Comparison of ENCODE assay signal across 9 cellular contexts in the genomic region with DNA sequence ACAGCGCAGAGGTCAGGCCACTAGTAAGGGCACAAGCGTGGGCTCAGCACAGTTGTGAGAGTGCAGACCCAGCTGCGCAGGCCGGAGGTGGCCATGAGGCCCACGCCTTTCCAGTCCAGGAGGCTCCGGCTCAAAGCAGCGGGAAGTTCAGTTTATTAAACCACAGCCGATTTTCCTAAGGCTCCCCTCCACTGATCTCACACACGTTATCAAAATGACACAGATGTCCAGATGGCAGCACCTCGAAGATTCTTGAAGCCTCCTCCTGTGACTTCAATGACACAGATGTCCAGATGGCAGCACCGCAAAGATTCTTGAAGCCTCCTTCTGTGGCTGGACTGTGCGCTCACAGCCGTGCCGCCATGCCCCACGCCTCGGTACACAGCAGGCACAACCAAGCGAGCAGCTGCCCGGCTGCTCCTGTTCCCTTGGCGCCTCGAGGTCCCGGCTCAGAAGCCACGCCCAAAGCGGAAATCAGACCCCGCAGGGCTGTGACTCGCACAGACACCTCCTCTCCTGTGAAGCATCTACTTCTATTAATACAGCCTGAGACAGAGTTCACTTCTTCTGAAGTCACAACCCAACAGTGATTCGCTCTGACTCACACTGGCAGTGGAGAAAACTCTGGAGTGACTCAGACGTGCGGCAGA.
DNase-seq lines count a peak whose midpoint lies in the region; ATAC-seq and TF ChIP-seq lines count a peak whose summit lies in the region.
"Had no signal": no experiment of that assay in that cellular context is flagged by ENCODE, and none has a peak within 500 bp of the region (broad histone marks: within the 10 kb centered on the region; RNA-seq: fewer than 3 reads in every experiment).

No MANE protein-coding gene starts in this region.

- DNase-seq in Calu3: peak; percentile 75
- peak; percentile 85 for DNase-seq in MG63
- DNase-seq in activated CD4-positive, alpha-beta T cell treated with anti-CD3 and anti-CD28 coated beads, Interleukin-2, amount 50 U/mL, for 4 hours: peak; percentile 36 to 48
- no peak for DNase-seq in esophagus squamous epithelium (lab: John Stamatoyannopoulos, UW)
- DNase-seq in smooth muscle cell of the brain vasculature (ENCODE audit: low read depth, low spot score): peak; percentile 63
- DNase-seq in hippocampal formation (lab: John Stamatoyannopoulos, UW): no peak
- DNase-seq in globus pallidus (ENCODE audit: low spot score): no peak
- DNase-seq: lower lobe of right lung had no signal

- CTCF ChIA-PET in Calu3 (lab: Charles Lee): interaction anchor here (0.6 kb wide), 1 partner anchor 13 kb away, joined by 3 read pairs; no protein-coding TSS in a partner anchor

- no peaks in the 10 kb centered on the region for H3K27me3 ChIP-seq in MG63
- H3K27me3 ChIP-seq in esophagus squamous epithelium: no peaks in the 10 kb centered on the region

- H3K36me3 Mint-ChIP-seq in Calu3 (ENCODE audit: insufficient read depth, unreplicated experiment): peaks cover 27% of the 10 kb centered on the region

- no peak for TF ChIP-seq POLR2A in esophagus squamous epithelium (IDR thresholded peaks at IDR 0.05)

- TF ChIP-seq CTCF in Calu3 (IDR thresholded peaks at IDR 0.05; ENCODE audit: unreplicated experiment) (no peak), esophagus squamous epithelium (IDR thresholded peaks at IDR 0.05) (no peak)

- no peaks in the 10 kb centered on the region for H3K9me3 Mint-ChIP-seq in Calu3 (ENCODE audit: low read depth, unreplicated experiment)

- peaks cover 3% of the 10 kb centered on the region for H3K36me3 ChIP-seq in MG63
- peaks cover 0 to 13% (median 0%) of the 10 kb centered on the region in 3 donors for H3K36me3 ChIP-seq in esophagus squamous epithelium

- no peak for ATAC-seq in HG02973 (IDR thresholded peaks at IDR 0.05; ENCODE audit: unreplicated experiment)

- BruUV-seq in Calu3 (replicated peaks; lab: Mats Ljungman, UMichigan): no TSS peak

- peak overlapping the region; percentile 58 for H3K4me3 Mint-ChIP-seq in Calu3 (ENCODE audit: low read depth, unreplicated experiment)

- H3K9me3 ChIP-seq in MG63 (no peaks in the 10 kb centered on the region), esophagus squamous epithelium (no peaks in the 10 kb centered on the region)
- H3K9me3 ChIP-seq: lower lobe of right lung had no signal

- H3K4me1 Mint-ChIP-seq in Calu3 (ENCODE audit: low read depth, unreplicated experiment): peaks cover 21% of the 10 kb centered on the region

- no peaks in the 10 kb centered on the region for H3K27me3 Mint-ChIP-seq in Calu3 (ENCODE audit: unreplicated experiment)

- H3K4me3 ChIP-seq in MG63 (no peak overlapping the region), esophagus squamous epithelium (no peak overlapping the region)
- H3K4me3 ChIP-seq: lower lobe of right lung had no signal

- peak overlapping the region; percentile 18 for H3K27ac Mint-ChIP-seq in Calu3 (ENCODE audit: unreplicated experiment)

- peaks cover 0 to 58% (median 14%) of the 10 kb centered on the region in 3 donors for H3K4me1 ChIP-seq in esophagus squamous epithelium

- 40 to 67% methylated on average over 13 to 14 of the region's 28 CpGs for WGBS in esophagus squamous epithelium, 2 donors

- intact Hi-C loops in Calu3 (cut with micrococcal nuclease; ENCODE audit: unreplicated experiment): no loop called here
- intact Hi-C loops in esophagus squamous epithelium (cut with DNase I): no loop called here

- peak overlapping the region in 3 of 4 donors; percentile 18 to 56 (median 44) for H3K27ac ChIP-seq in esophagus squamous epithelium
- H3K27ac ChIP-seq: lower lobe of right lung had no signal

Comparison
In these comparisons a context has a peak if more than half of its experiments do, and no peak if none do; other contexts are left out.
1. DNase-seq: peak in Calu3 (single experiment), MG63 (single experiment), activated CD4-positive, alpha-beta T cell treated with anti-CD3 and anti-CD28 coated beads, Interleukin-2, amount 50 U/mL, for 4 hours (2 of 2) and smooth muscle cell of the brain vasculature (single experiment); none in esophagus squamous epithelium (single experiment), hippocampal formation (0 of 2) and globus pallidus (single experiment).